ENCODE assay signal across 4 cellular contexts in the genomic region with DNA sequence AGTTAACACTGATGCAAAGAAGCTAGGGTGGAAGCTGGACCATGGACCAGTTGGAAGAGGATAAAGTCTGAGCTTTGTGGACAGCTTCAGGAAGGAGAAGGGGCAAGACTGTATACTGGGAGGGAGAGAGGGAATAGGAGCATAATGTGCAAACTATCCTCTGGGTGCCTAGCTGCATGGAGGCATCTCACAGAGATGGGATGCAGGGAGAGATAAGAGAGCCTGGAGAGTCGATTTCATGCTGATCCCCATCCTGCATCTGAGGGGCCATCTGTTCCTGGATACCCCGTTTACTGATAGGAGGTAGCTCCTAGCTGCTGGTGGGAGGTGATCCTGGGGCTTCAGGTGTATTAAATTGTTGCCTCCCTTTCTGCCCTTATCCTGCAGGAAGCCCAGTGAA. TPM values are rescaled to one million over a fixed set of nuclear protein-coding genes. Genes with fewer than 3 reads are reported as not detected.
"Had no signal": no experiment of that assay in that cellular context is flagged by ENCODE, and none has a peak within 500 bp of the region (broad histone marks: within the 10 kb centered on the region; RNA-seq: fewer than 3 reads in every experiment).

No MANE protein-coding gene starts in this region.

- DNase-seq: GDM1, GF-D8 had no signal

- H3K4me3 ChIP-seq: GM12878 had no signal

RNA-seq across cellular contexts. Expression of gene CYP4F3, which starts 8.8 kb away (rescaled TPM):
- total RNA-seq: G401 had no signal

RNA-seq across cellular contexts. Expression of gene CYP4F12, which starts 23.4 kb away (rescaled TPM):
- total RNA-seq: GM12878 had no signal

RNA-seq across cellular contexts. Expression of gene CYP4F8, which starts 34.5 kb away (rescaled TPM):
- total RNA-seq: G401, GM12878 had no signal
- polyA plus RNA-seq: GM12878 had no signal
